Comparison of ENCODE assay signal across 1 cellular context in genomic region chr11:1730230-1730629, GRCh38.
TF ChIP-seq lines count a peak whose summit lies in the region.

No MANE protein-coding gene starts in this region.

TF ChIP-seq in IMR-90, 13 proteins besides CTCF, POLR2A, EP300 and RAD21:
- TF ChIP-seq BHLHE40 (IDR thresholded peaks at IDR 0.05; ENCODE audit: low read depth, low read length) (no peak), MAZ (IDR thresholded peaks at IDR 0.05; ENCODE audit: borderline replicate concordance, low read depth, low read length) (no peak), SMC3 (IDR thresholded peaks at IDR 0.05; ENCODE audit: low read depth, low read length) (no peak), CHD1 (IDR thresholded peaks at IDR 0.05; ENCODE audit: low read depth, low read length) (no peak), USF2 (IDR thresholded peaks at IDR 0.05; ENCODE audit: low read depth, low read length) (no peak)
